ENCODE assay signal across 20 cellular contexts in genomic region chr15:31485911-31486461, GRCh38.
DNase-seq lines count a peak whose midpoint lies in the region; ATAC-seq and TF ChIP-seq lines count a peak whose summit lies in the region.
"Had no signal": no experiment of that assay in that cellular context is flagged by ENCODE, and none has a peak within 500 bp of the region (broad histone marks: within the 10 kb centered on the region; RNA-seq: fewer than 3 reads in every experiment).

No MANE protein-coding gene starts in this region.

- H3K36me3 ChIP-seq in body of pancreas (replicated peaks in 1 of 2; ENCODE audit: insufficient read depth in 1 of 2, low read depth in 2 of 2): no peaks in the 10 kb centered on the region
- H3K36me3 ChIP-seq: SJSA1 had no signal

- H3K4me3 ChIP-seq in coronary artery (no peak overlapping the region), body of pancreas (no peak overlapping the region)
- H3K4me3 ChIP-seq: GM12878, SJSA1 had no signal

- no peak for TF ChIP-seq CTCF in HFFc6 (IDR thresholded peaks at IDR 0.05)
- TF ChIP-seq CTCF in coronary artery (IDR thresholded peaks at IDR 0.05): no peak
- no peak for TF ChIP-seq CTCF in osteocyte (IDR thresholded peaks at IDR 0.05)
- no peak for TF ChIP-seq CTCF in body of pancreas (IDR thresholded peaks at IDR 0.05)

- DNase-seq in G401 (ENCODE audit: low spot score): peak; percentile 33
- DNase-seq in HFFc6: peak; percentile 4
- peak; percentile 55 for DNase-seq in coronary artery (ENCODE audit: low spot score)
- DNase-seq in osteocyte (ENCODE audit: extremely low spot score, unreplicated experiment): peak; percentile 71
- DNase-seq in body of pancreas: no peak
- no peak for DNase-seq in OCI-M1 (lab: John Stamatoyannopoulos, UW)
- DNase-seq: activated T-cell treated with anti-CD3 and anti-CD28 coated beads, Interleukin-2, amount 50 U/mL, for 48 hours; effector CD8-positive, alpha-beta T cell; Kasumi-1; mammary epithelial cell; naive thymus-derived CD4-positive, alpha-beta T cell; NCI-H1105 treated with DMSO at 0.1 percent for 48 hours; NCI-H2171; NCI-H526 treated with DMSO at 0.1 percent for 48 hours; stimulated activated CD4-positive, alpha-beta T cell treated with anti-CD3 and anti-CD28 coated beads, Interleukin-2, amount 100 ng/mL, for 48 hours; T-helper 9 cell had no signal

- H3K27me3 ChIP-seq in body of pancreas: no peaks in the 10 kb centered on the region

- peaks cover 29% of the 10 kb centered on the region for H3K4me1 ChIP-seq in body of pancreas

- 93 to 97% methylated on average over 13 to 14 of the region's 14 CpGs for WGBS in body of pancreas, 2 donors

- no peak overlapping the region for H3K27ac ChIP-seq in coronary artery
- no peak overlapping the region for H3K27ac ChIP-seq in body of pancreas
- H3K27ac ChIP-seq: SJSA1 had no signal

- H3K4me1 Mint-ChIP-seq in HFFc6 (ENCODE audit: low read depth) (peaks cover 36% of the 10 kb centered on the region), osteocyte (ENCODE audit: unreplicated experiment) (peaks cover 17% of the 10 kb centered on the region)

- H3K27ac Mint-ChIP-seq in HFFc6 (no peak overlapping the region), osteocyte (ENCODE audit: unreplicated experiment) (no peak overlapping the region)

- H3K27me3 Mint-ChIP-seq in HFFc6 (ENCODE audit: insufficient read depth) (peaks cover 15% of the 10 kb centered on the region), osteocyte (ENCODE audit: unreplicated experiment) (peaks cover 21% of the 10 kb centered on the region)
- H3K27me3 Mint-ChIP-seq: naive thymus-derived CD4-positive, alpha-beta T cell had no signal

- in situ Hi-C loops in G401 (cut with HindIII; ENCODE audit: low sequenced_read_pairs): loop anchor here (25.0 kb wide), 1 partner anchor 274 kb away; no protein-coding TSS in a partner anchor

- peaks cover 12% of the 10 kb centered on the region; the same call in 1 of the 2 replicates for H3K36me3 Mint-ChIP-seq in HFFc6 (ENCODE audit: low read depth)
- H3K36me3 Mint-ChIP-seq in osteocyte (ENCODE audit: unreplicated experiment): peaks cover 3% of the 10 kb centered on the region

- intact Hi-C loops in body of pancreas (cut with DNase I): loop anchor here (5.0 to 10.0 kb wide), 2 partner anchors 81 to 274 kb away; no protein-coding TSS in a partner anchor

- peaks cover 17% of the 10 kb centered on the region for H3K9me3 Mint-ChIP-seq in HFFc6
- H3K9me3 Mint-ChIP-seq in osteocyte (ENCODE audit: unreplicated experiment): peaks cover 3% of the 10 kb centered on the region

- H3K4me3 Mint-ChIP-seq in HFFc6 (no peak overlapping the region), osteocyte (ENCODE audit: unreplicated experiment) (no peak overlapping the region)
- H3K4me3 Mint-ChIP-seq: B cell had no signal

- ATAC-seq in HG03469 (IDR thresholded peaks at IDR 0.05; ENCODE audit: unreplicated experiment): no peak
- no peak for ATAC-seq in body of pancreas
- ATAC-seq: GM12878; naive thymus-derived CD4-positive, alpha-beta T cell had no signal

- TF ChIP-seq POLR2A in body of pancreas (IDR thresholded peaks at IDR 0.05): no peak

- no peaks in the 10 kb centered on the region for H3K9me3 ChIP-seq in body of pancreas

Comparison
In these comparisons a context has a peak if more than half of its experiments do, and no peak if none do; other contexts are left out.
1. DNase-seq: peak in G401 (single experiment), HFFc6 (single experiment), coronary artery (single experiment) and osteocyte (single experiment); none in body of pancreas (0 of 4) and OCI-M1 (single experiment).